ENCODE assay signal across 23 cellular contexts in genomic region chr16:51500306-51500705, GRCh38.
A peak's percentile ranks its signal among the peaks of the same experiment; 100 is the strongest.
DNase-seq lines count a peak whose midpoint lies in the region; ATAC-seq and TF ChIP-seq lines count a peak whose summit lies in the region.
"Had no signal": no experiment of that assay in that cellular context is flagged by ENCODE, and none has a peak within 500 bp of the region (broad histone marks: within the 10 kb centered on the region; RNA-seq: fewer than 3 reads in every experiment).

No MANE protein-coding gene starts in this region.

- TF ChIP-seq CTCF in foreskin fibroblast (IDR thresholded peaks at IDR 0.05; ENCODE audit: low read depth, low read length) (no peak), gastrocnemius medialis (IDR thresholded peaks at IDR 0.05 in 4 of 5, conservative IDR thresholded peaks at IDR 0.05 in 1 of 5) (no peak)

- ATAC-seq in GM19023 (IDR thresholded peaks at IDR 0.05; ENCODE audit: unreplicated experiment) (no peak), gastrocnemius medialis (no peak)
- ATAC-seq: activated naive CD4-positive, alpha-beta T cell treated with anti-CD3 and anti-CD28 coated beads, Interleukin-2, amount 50 U/mL, for 72 hours; K562; stimulated activated naive CD8-positive, alpha-beta T cell treated with anti-CD3 and anti-CD28 coated beads, Interleukin-15, amount 100 ng/mL, for 72 hours had no signal

- in situ Hi-C loops in gastrocnemius medialis (cut with MboI; ENCODE audit: low sequenced_read_pairs in 4 of 4): no loop called here

- H3K27me3 ChIP-seq in gastrocnemius medialis: no peaks in the 10 kb centered on the region
- H3K27me3 ChIP-seq: BLaER1 treated with 17β-estradiol and CSF1 and Interleukin-3, amounts not matched to agents 10 nM and 100 nM; tibial nerve had no signal

- H3K36me3 ChIP-seq in gastrocnemius medialis: no peaks in the 10 kb centered on the region
- H3K36me3 ChIP-seq: BLaER1 treated with 17β-estradiol and CSF1 and Interleukin-3, amounts not matched to agents 10 nM and 100 nM; left ventricle myocardium inferior; tibial nerve had no signal

- DNase-seq in H4 (ENCODE audit: low spot score): peak; percentile 36
- DNase-seq in astrocyte of the hippocampus (ENCODE audit: low read depth, low spot score): peak; percentile 42
- peak; percentile 21 to 57 for DNase-seq in foreskin fibroblast
- no peak for DNase-seq in SW480 (ENCODE audit: low spot score)
- DNase-seq in GM19238 (ENCODE audit: insufficient read length, low spot score): no peak
- DNase-seq in gastrocnemius medialis: no peak
- DNase-seq: activated CD4-positive, alpha-beta T cell treated with anti-CD3 and anti-CD28 coated beads for 4 hours; Calu3; cortex of kidney; glutamatergic neuron; left ventricle myocardium inferior; NCI-H187 treated with DMSO at 0.1 percent for 48 hours; NCI-H2227 treated with DMSO at 0.1 percent for 48 hours; NCI-H82; SHP77; stimulated activated CD4-positive, alpha-beta T cell treated with anti-CD3 and anti-CD28 coated beads, Interleukin-4, amount 100 ng/mL, for 24 hours; stimulated activated naive CD8-positive, alpha-beta T cell treated with anti-CD3 and anti-CD28 coated beads, Interleukin-15, amount 100 ng/mL, for 72 hours had no signal

- H3K4me1 ChIP-seq in gastrocnemius medialis: no peaks in the 10 kb centered on the region
- H3K4me1 ChIP-seq: left ventricle myocardium inferior, tibial nerve had no signal

- H3K9me3 ChIP-seq in gastrocnemius medialis: no peaks in the 10 kb centered on the region

- no peak for TF ChIP-seq POLR2A in gastrocnemius medialis (IDR thresholded peaks at IDR 0.05)

- no peak overlapping the region for H3K27ac ChIP-seq in gastrocnemius medialis
- H3K27ac ChIP-seq: BLaER1 treated with 17β-estradiol and CSF1 and Interleukin-3, amounts not matched to agents 10 nM and 100 nM; left ventricle myocardium inferior; tibial nerve had no signal

- H3K4me3 ChIP-seq in foreskin fibroblast (ENCODE audit: low read depth in 1 of 2, low read length in 2 of 2) (no peak overlapping the region), gastrocnemius medialis (no peak overlapping the region)
- H3K4me3 ChIP-seq: BLaER1 treated with 17β-estradiol and CSF1 and Interleukin-3, amounts not matched to agents 10 nM and 100 nM; K562; left ventricle myocardium inferior; smooth muscle cell; tibial nerve had no signal

- intact Hi-C loops in gastrocnemius medialis (cut with DNase I; ENCODE audit: low total_unique reads): no loop called here

Comparison
In these comparisons a context has a peak if more than half of its experiments do, and no peak if none do; other contexts are left out.
1. DNase-seq: peak in H4 (single experiment), astrocyte of the hippocampus (single experiment) and foreskin fibroblast (2 of 2); none in SW480 (single experiment), GM19238 (single experiment) and gastrocnemius medialis (0 of 2).